Comparison of ENCODE assay signal across 8 cellular contexts in genomic region chr6:105402981-105403935, GRCh38. TPM values are rescaled to one million over a fixed set of nuclear protein-coding genes. Genes with fewer than 3 reads are reported as not detected.
A peak's percentile ranks its signal among the peaks of the same experiment; 100 is the strongest.
DNase-seq lines count a peak whose midpoint lies in the region; ATAC-seq and TF ChIP-seq lines count a peak whose summit lies in the region.

PREP (minus strand) TSS chr6:105403082; CDS start chr6:105402891, 191 bp downstream.

- POLR2A ChIA-PET in OCI-LY7 (lab: Charles Lee): no interaction called here

- BruUV-seq in OCI-LY7 (replicated peaks; lab: Mats Ljungman, UMichigan): no TSS peak

- H3K27ac ChIP-seq in HUES48 (ENCODE audit: low read depth, low read length): peak within 1 kb of the TSS; percentile 78
- peak within 1 kb of the TSS; percentile 22 for H3K27ac ChIP-seq in OCI-LY7 (ENCODE audit: low read depth, low read length, poor library complexity, severe bottlenecking)

- H3K9me3 ChIP-seq in HUES48 (ENCODE audit: control insufficient read depth, insufficient read depth, low read length) (no peaks in the 10 kb centered on the region), OCI-LY7 (ENCODE audit: low read length) (no peaks in the 10 kb centered on the region)

- H3K4me3 ChIP-seq in HUES48 (ENCODE audit: low read depth, low read length): peak within 1 kb of the TSS; percentile 78
- peak within 1 kb of the TSS; percentile 100 for H3K4me3 ChIP-seq in OCI-LY7 (ENCODE audit: low read depth, low read length, poor library complexity, severe bottlenecking)
- peak within 1 kb of the TSS; percentile 91 for H3K4me3 ChIP-seq in epithelial cell of esophagus (ENCODE audit: low read length)

- peak within 1 kb of the TSS; percentile 76 for H3K9ac ChIP-seq in HUES48 (ENCODE audit: low read depth, low read length)

- no peaks in the 10 kb centered on the region for H3K36me3 ChIP-seq in HUES48 (ENCODE audit: control insufficient read depth, insufficient read depth, low read length)
- H3K36me3 ChIP-seq in OCI-LY7 (ENCODE audit: insufficient read depth, low read length): no peaks in the 10 kb centered on the region

- H4K20me1 ChIP-seq in OCI-LY7 (ENCODE audit: insufficient read depth, low read length): no peaks in the 10 kb centered on the region

- TF ChIP-seq CTCF in OCI-LY7 (conservative IDR thresholded peaks at IDR 0.05; ENCODE audit: low read length): peak; percentile 87
- peak; percentile 92 for TF ChIP-seq CTCF in epithelial cell of esophagus (IDR thresholded peaks at IDR 0.05; ENCODE audit: insufficient read depth, low read depth, low read length, missing control alignments)

- intact Hi-C loops in OCI-LY7 (cut with micrococcal nuclease; ENCODE audit: unreplicated experiment): loop anchor here (5.0 to 10.0 kb wide), 3 partner anchors 86 to 548 kb away; partner anchors contain the start of gene HACE1

- peaks cover 16% of the 10 kb centered on the region; the same call in 1 of the 2 replicates for H3K79me2 ChIP-seq in OCI-LY7 (ENCODE audit: insufficient read depth, low read depth, low read length)

- DNase-seq in DMS114 treated with DMSO at 0.1 percent for 48 hours (lab: John Stamatoyannopoulos, UW; ENCODE audit: unreplicated experiment): peak; percentile 50
- DNase-seq in OCI-LY7 (ENCODE audit: low spot score): peak; percentile 88
- DNase-seq in activated T-cell treated with anti-CD3 and anti-CD28 coated beads for 24 hours (ENCODE audit: low read depth): peak; percentile 79
- DNase-seq in epithelial cell of esophagus (ENCODE audit: low read depth): peak; percentile 95
- DNase-seq in mucosa of gallbladder (ENCODE audit: low spot score): peak; percentile 86
- DNase-seq in stimulated activated CD8-positive, alpha-beta memory T cell treated with anti-CD3 and anti-CD28 coated beads, Interleukin-4, amount 100 ng/mL, for 24 hours (ENCODE audit: low read depth): peak; percentile 76

- CTCF ChIA-PET in OCI-LY7 (lab: Charles Lee; ENCODE audit: unreplicated experiment): interaction anchor here (0.8 kb wide), 1 partner anchor 20 kb away, joined by 3 read pairs; no protein-coding TSS in a partner anchor

- H2AFZ ChIP-seq in OCI-LY7 (ENCODE audit: low read length): peak within 1 kb of the TSS; percentile 96

- peaks cover 21% of the 10 kb centered on the region for H3K4me1 ChIP-seq in HUES48 (ENCODE audit: control insufficient read depth, insufficient read depth, low read length)
- peaks cover 3% of the 10 kb centered on the region for H3K4me1 ChIP-seq in OCI-LY7 (ENCODE audit: insufficient read depth, low read length, poor library complexity, severe bottlenecking)

- ATAC-seq in GM21423 (IDR thresholded peaks at IDR 0.05; ENCODE audit: unreplicated experiment): peak; percentile 95

- peak within 1 kb of the TSS; percentile 82 for H3K4me2 ChIP-seq in OCI-LY7 (ENCODE audit: low read length)

- no peaks in the 10 kb centered on the region for H3K9me2 ChIP-seq in OCI-LY7 (ENCODE audit: insufficient read depth, low read length)

- no peaks in the 10 kb centered on the region for H3K27me3 ChIP-seq in HUES48 (ENCODE audit: control insufficient read depth, insufficient read depth, low read length)

RNA-seq across cellular contexts. Expression of gene PREP, which starts in this region (rescaled TPM):
- 10.4 and 12.0 TPM in 2 replicates for total RNA-seq in OCI-LY7 (2014; rRNA removed; shearing (Covaris generic))
- total RNA-seq in OCI-LY7 (2022) (27.0 and 28.8 TPM in 2 replicates), mucosa of gallbladder (22.1 TPM)

Comparison
In these comparisons a context has a peak if more than half of its experiments do, and no peak if none do; other contexts are left out.
1. Peak in every context shown above with its lines: DNase-seq, ATAC-seq, H3K4me3 ChIP-seq and H3K27ac ChIP-seq.